Comparison of ENCODE assay signal across 9 cellular contexts in the genomic region with DNA sequence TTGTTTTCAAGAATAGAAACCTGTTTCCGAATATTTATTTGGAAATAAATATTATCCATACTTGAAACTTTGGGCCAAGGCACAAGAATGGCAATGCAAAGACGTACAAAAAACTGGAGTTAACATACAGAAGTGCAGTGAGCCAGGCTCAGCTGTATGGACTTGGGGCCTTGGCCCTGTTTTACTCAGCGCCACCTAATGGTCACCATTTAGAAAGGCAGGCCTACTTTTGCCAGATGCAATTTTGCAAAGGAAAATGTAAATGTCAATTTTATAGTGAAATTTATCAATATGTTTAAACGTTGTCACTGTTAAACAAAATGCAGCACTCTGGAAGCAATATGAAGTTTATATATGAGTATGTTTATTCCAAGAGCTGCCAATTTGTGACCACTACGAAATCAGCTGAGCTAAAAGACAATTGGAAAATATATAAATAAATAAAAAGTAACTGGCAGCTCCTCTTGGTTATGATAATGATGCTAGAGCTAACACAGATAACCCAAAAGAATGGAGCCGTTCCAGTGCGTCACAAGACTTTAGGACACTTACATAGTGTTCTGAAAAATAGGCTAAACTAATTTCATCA.
DNase-seq lines count a peak whose midpoint lies in the region; ATAC-seq and TF ChIP-seq lines count a peak whose summit lies in the region.
"Had no signal": no experiment of that assay in that cellular context is flagged by ENCODE, and none has a peak within 500 bp of the region (broad histone marks: within the 10 kb centered on the region; RNA-seq: fewer than 3 reads in every experiment).

No MANE protein-coding gene starts in this region.

- no peak overlapping the region for H3K9ac ChIP-seq in PC-3 (ENCODE audit: low read length)

- H3K27ac ChIP-seq in PC-3 (ENCODE audit: low read length) = no peak overlapping the region

- intact Hi-C loops in PC-3 (cut with micrococcal nuclease) = no loop called here

- H3K27ac Mint-ChIP-seq in brain = no peak overlapping the region
- no peak overlapping the region for H3K27ac Mint-ChIP-seq in mesothelial cell of epicardium
- H3K27ac Mint-ChIP-seq: T-helper 1 cell treated with Interleukin-12 subunit alpha and Interleukin-12 subunit beta and Interleukin-4 antibody, amounts not matched to agents 30 μg/mL and 1 μg/mL, for 36 hours had no signal

- H3K9me2 ChIP-seq in PC-3 (replicated peaks; ENCODE audit: low read length) = no peaks in the 10 kb centered on the region

- H3F3A ChIP-seq in PC-3 (ENCODE audit: low read length, unreplicated experiment) = no peaks in the 10 kb centered on the region

- no peaks in the 10 kb centered on the region for H3K36me3 Mint-ChIP-seq in brain
- H3K36me3 Mint-ChIP-seq in mesothelial cell of epicardium = no peaks in the 10 kb centered on the region

- H3K4me3 Mint-ChIP-seq in brain (no peak overlapping the region), mesothelial cell of epicardium (no peak overlapping the region)
- H3K4me3 Mint-ChIP-seq: T-helper 1 cell treated with Interleukin-12 subunit alpha and Interleukin-12 subunit beta and Interleukin-4 antibody, amounts not matched to agents 30 μg/mL and 1 μg/mL, for 36 hours had no signal

- H3K9me3 ChIP-seq in PC-3 (ENCODE audit: low read length) = no peaks in the 10 kb centered on the region

- no peak overlapping the region for H3K4me2 ChIP-seq in PC-3 (ENCODE audit: low read length)

- H3K4me3 ChIP-seq in PC-3 (ENCODE audit: low read length) = no peak overlapping the region

- CTCF ChIA-PET in PC-3 (lab: Charles Lee) = interaction anchor here (0.5 to 0.6 kb wide), 4 partner anchors 19 to 448 kb away, joined by 3 to 6 read pairs (median 4); no protein-coding TSS in a partner anchor

- DNase-seq in AML-193 (lab: John Stamatoyannopoulos, UW) (peak; percentile 62), PC-3 (peak; percentile 63), mesothelial cell of epicardium (ENCODE audit: low spot score in 2 of 2, unreplicated experiment in 2 of 2) (no peak), GOT3 (lab: John Stamatoyannopoulos, UW) (no peak)

- H3K4me1 Mint-ChIP-seq in brain (peaks cover 13% of the 10 kb centered on the region), mesothelial cell of epicardium (no peaks in the 10 kb centered on the region)

- no TSS peak for BruUV-seq in PC-3 (replicated peaks; lab: Mats Ljungman, UMichigan)

- H3K27me3 Mint-ChIP-seq in brain = no peaks in the 10 kb centered on the region
- no peaks in the 10 kb centered on the region for H3K27me3 Mint-ChIP-seq in mesothelial cell of epicardium (ENCODE audit: low read depth)

- ATAC-seq in HG02884 (IDR thresholded peaks at IDR 0.05; ENCODE audit: unreplicated experiment) (peak; percentile 62), PC-3 (peak; percentile 60), HG03469 (IDR thresholded peaks at IDR 0.05; ENCODE audit: unreplicated experiment) (no peak)

- POLR2A ChIA-PET in PC-3 (lab: Charles Lee; ENCODE audit: unreplicated experiment) = no interaction called here

- H4K20me1 ChIP-seq in PC-3 (ENCODE audit: low read length) = no peaks in the 10 kb centered on the region

- H2AFZ ChIP-seq in PC-3 (ENCODE audit: low read length) = no peak overlapping the region

- TF ChIP-seq CTCF in GM12801 (IDR thresholded peaks at IDR 0.05; ENCODE audit: extremely low read depth, insufficient read length) = peak; percentile 22
- peak; percentile 89 for TF ChIP-seq CTCF in PC-3 (conservative IDR thresholded peaks at IDR 0.05; ENCODE audit: low read depth, low read length)
- TF ChIP-seq CTCF in brain (conservative IDR thresholded peaks at IDR 0.05) = peak; percentile 22 to 58
- TF ChIP-seq CTCF in mesothelial cell of epicardium (IDR thresholded peaks at IDR 0.05; ENCODE audit: unreplicated experiment) = peak; percentile 55

- H3K9me3 Mint-ChIP-seq in brain = peaks cover 0 to 3% (median 0%) of the 10 kb centered on the region in 5 experiments
- peaks cover 6% of the 10 kb centered on the region for H3K9me3 Mint-ChIP-seq in mesothelial cell of epicardium
- H3K9me3 Mint-ChIP-seq: T-helper 1 cell treated with Interleukin-12 subunit alpha and Interleukin-12 subunit beta and Interleukin-4 antibody, amounts not matched to agents 30 μg/mL and 1 μg/mL, for 36 hours had no signal

- H3K79me2 ChIP-seq in PC-3 (ENCODE audit: low read length) = no peaks in the 10 kb centered on the region

- no peaks in the 10 kb centered on the region for H3K4me1 ChIP-seq in PC-3 (ENCODE audit: insufficient read depth, low read length)

- no peaks in the 10 kb centered on the region for H3K36me3 ChIP-seq in PC-3 (ENCODE audit: low read depth, low read length)

- peaks cover 7% of the 10 kb centered on the region for H3K27me3 ChIP-seq in PC-3 (ENCODE audit: low read length)

Comparison
In these comparisons a context has a peak if more than half of its experiments do, and no peak if none do; other contexts are left out.
1. DNase-seq: peak in AML-193 (2 of 2) and PC-3 (single experiment); none in mesothelial cell of epicardium (0 of 2) and GOT3 (single experiment).
2. CTCF ChIP-seq: peak in every context shown above with its lines; median percentile 89 in PC-3; 55 in mesothelial cell of epicardium; 40 in brain; 22 in GM12801.